16 cellular contexts compared by ENCODE assay signal in genomic region chr2:20931346-20931745, GRCh38.
"Had no signal": no experiment of that assay in that cellular context is flagged by ENCODE, and none has a peak within 500 bp of the region (broad histone marks: within the 10 kb centered on the region; RNA-seq: fewer than 3 reads in every experiment).

No MANE protein-coding gene starts in this region.

- ATAC-seq: activated CD8-positive, alpha-beta memory T cell treated with anti-CD3 and anti-CD28 coated beads, Interleukin-2, amount 10 ng/mL, durations not matched to agents 7 days and 5 days; esophagus mucosa; stimulated activated naive B cell treated with anti-CD40 and anti-IgM and Interleukin-4, amounts not matched to agents 10 μg/mL and 1 μg/mL and 100 μg/mL, for 72 hours had no signal

- H3K36me3 ChIP-seq: colonic mucosa, thyroid gland, vagina had no signal

- H3K4me3 Mint-ChIP-seq: activated CD8-positive, alpha-beta memory T cell treated with anti-CD3 and anti-CD28 coated beads, Interleukin-2, amount 10 ng/mL, durations not matched to agents 7 days and 5 days; activated T-cell treated with anti-CD3 and anti-CD28 coated beads, Interleukin-2, amount 50 U/mL, for 24 hours; naive B cell; stimulated activated naive B cell treated with anti-CD40 and anti-IgM and Interleukin-4, amounts not matched to agents 10 μg/mL and 1 μg/mL and 100 μg/mL, for 72 hours had no signal

- H3K36me3 Mint-ChIP-seq: activated CD8-positive, alpha-beta memory T cell treated with anti-CD3 and anti-CD28 coated beads, Interleukin-2, amount 10 ng/mL, durations not matched to agents 7 days and 5 days had no signal

- H2AFZ ChIP-seq: parathyroid adenoma had no signal

- H3K4me1 Mint-ChIP-seq: activated CD8-positive, alpha-beta memory T cell treated with anti-CD3 and anti-CD28 coated beads, Interleukin-2, amount 10 ng/mL, durations not matched to agents 7 days and 5 days; naive B cell; stimulated activated naive B cell treated with anti-CD40 and anti-IgM and Interleukin-4, amounts not matched to agents 10 μg/mL and 1 μg/mL and 100 μg/mL, for 72 hours had no signal

- H3K27ac ChIP-seq: colonic mucosa, parathyroid adenoma, thyroid gland, vagina had no signal

- H3K27me3 ChIP-seq: colonic mucosa, thyroid gland, vagina had no signal

- H3K4me1 ChIP-seq: colonic mucosa, parathyroid adenoma, thyroid gland, vagina had no signal

- H3K27ac Mint-ChIP-seq: activated CD8-positive, alpha-beta memory T cell treated with anti-CD3 and anti-CD28 coated beads, Interleukin-2, amount 10 ng/mL, durations not matched to agents 7 days and 5 days; activated T-cell treated with anti-CD3 and anti-CD28 coated beads, Interleukin-2, amount 50 U/mL, for 24 hours; naive B cell; stimulated activated naive B cell treated with anti-CD40 and anti-IgM and Interleukin-4, amounts not matched to agents 10 μg/mL and 1 μg/mL and 100 μg/mL, for 72 hours had no signal

- H3K9me3 ChIP-seq: colonic mucosa, thyroid gland, vagina had no signal

- H3K4me3 ChIP-seq: colonic mucosa, thyroid gland, vagina had no signal

- H3K79me2 ChIP-seq: parathyroid adenoma had no signal

- DNase-seq: activated CD4-positive, alpha-beta T cell treated with anti-CD3 and anti-CD28 coated beads for 1 hour; activated CD4-positive, alpha-beta T cell treated with anti-CD3 and anti-CD28 coated beads, Interleukin-2, amount 50 U/mL, for 4 hours; activated CD8-positive, alpha-beta memory T cell treated with anti-CD3 and anti-CD28 coated beads, Interleukin-2, amount 10 ng/mL, durations not matched to agents 7 days and 5 days; activated effector memory CD4-positive, alpha-beta T cell treated with Interleukin-2 at 50 U/mL for 16 hours; activated naive CD4-positive, alpha-beta T cell treated with anti-CD3 and anti-CD28 coated beads, Interleukin-2, amount 50 U/mL, for 16 hours; activated T-cell treated with anti-CD3 and anti-CD28 coated beads, Interleukin-2, amount 50 U/mL, for 24 hours; colonic mucosa; naive B cell; stimulated activated CD4-positive, alpha-beta T cell treated with anti-CD3 and anti-CD28 coated beads, Interleukin-15, amount 100 ng/mL, for 24 hours; stimulated activated CD4-positive, alpha-beta T cell treated with anti-CD3 and anti-CD28 coated beads, Interleukin-4, amount 100 ng/mL, for 1 hour; stimulated activated naive B cell treated with anti-CD40 and anti-IgM and Interleukin-4, amounts not matched to agents 10 μg/mL and 1 μg/mL and 100 μg/mL, for 72 hours; T-helper 1 cell; thyroid gland had no signal
